38 cellular contexts compared by ENCODE assay signal in genomic region chr21:29176721-29177120, GRCh38. TPM values are rescaled to one million over a fixed set of nuclear protein-coding genes. Genes with fewer than 3 reads are reported as not detected.
DNase-seq lines count a peak whose midpoint lies in the region; ATAC-seq, FAIRE-seq and TF ChIP-seq lines count a peak whose summit lies in the region.
"Had no signal": no experiment of that assay in that cellular context is flagged by ENCODE, and none has a peak within 500 bp of the region (broad histone marks: within the 10 kb centered on the region; RNA-seq: fewer than 3 reads in every experiment).

No MANE protein-coding gene starts in this region.

- peak; percentile 42 for ATAC-seq in GM19397 (IDR thresholded peaks at IDR 0.05; ENCODE audit: unreplicated experiment)
- ATAC-seq in GM12878 = peak; percentile 36
- peak; percentile 53 for ATAC-seq in stimulated activated memory B cell treated with anti-CD40 and anti-IgM and Interleukin-4, amounts not matched to agents 10 μg/mL and 1 μg/mL and 100 μg/mL, for 72 hours
- ATAC-seq in HG02852 (IDR thresholded peaks at IDR 0.05; ENCODE audit: unreplicated experiment) = no peak
- ATAC-seq: K562; left lung; PC-3; right cardiac atrium; stimulated activated naive CD8-positive, alpha-beta T cell treated with anti-CD3 and anti-CD28 coated beads, Interleukin-15, amount 100 ng/mL, for 72 hours; T-helper 17 cell had no signal

- no peaks in the 10 kb centered on the region for H3K27me3 ChIP-seq in GM12878 (replicated peaks in 1 of 2; ENCODE audit: control insufficient read depth in 2 of 2, insufficient read depth in 2 of 2, low read length in 1 of 2)
- H3K27me3 ChIP-seq: esophagus muscularis mucosa, left lung, MG63, neutrophil had no signal

- H3K27me3 Mint-ChIP-seq in stimulated activated memory B cell treated with anti-CD40 and anti-IgM and Interleukin-4, amounts not matched to agents 10 μg/mL and 1 μg/mL and 100 μg/mL, for 72 hours = no peaks in the 10 kb centered on the region
- H3K27me3 Mint-ChIP-seq: activated CD4-positive, alpha-beta memory T cell treated with anti-CD3 and anti-CD28 coated beads for 36 hours; CD4-positive, alpha-beta T cell; naive B cell; stimulated activated naive CD8-positive, alpha-beta T cell treated with anti-CD3 and anti-CD28 coated beads, Interleukin-15, amount 100 ng/mL, for 72 hours; T-helper 17 cell had no signal

- RAD21 ChIA-PET in GM12878 (lab: Charles Lee; ENCODE audit: unreplicated experiment) = interaction anchor here (1.4 to 1.6 kb wide), 2 partner anchors 13 to 195 kb away, joined by 4 to 5 read pairs; no protein-coding TSS in a partner anchor

- no peak overlapping the region for H3K4me2 ChIP-seq in GM12878 (ENCODE audit: control insufficient read depth, insufficient read depth)

- H3K36me3 ChIP-seq in GM12878 (ENCODE audit: control insufficient read depth in 2 of 2, insufficient read depth in 2 of 2, low read length in 1 of 2) = no peaks in the 10 kb centered on the region
- H3K36me3 ChIP-seq: esophagus muscularis mucosa, left lung, MG63, neutrophil, thoracic aorta had no signal

- intact Hi-C loops in GM12878 (cut with micrococcal nuclease; ENCODE audit: unreplicated experiment) = no loop called here

- TF ChIP-seq EP300 in GM12878 (IDR thresholded peaks at IDR 0.05; ENCODE audit: borderline replicate concordance in 1 of 2, control insufficient read depth in 1 of 2, low read depth in 2 of 2, low read length in 2 of 2) = no peak

- H3K4me1 ChIP-seq in GM12878 (ENCODE audit: control insufficient read depth, insufficient read depth, low read length) = peaks cover 8% of the 10 kb centered on the region

- POLR2A ChIA-PET in GM12878 (lab: Charles Lee) = interaction anchor here (0.6 to 1.1 kb wide), 3 partner anchors 59 to 293 kb away, joined by 3 to 4 read pairs (median 4); no protein-coding TSS in a partner anchor

- CTCF ChIA-PET in GM12878 (lab: Yijun Ruan, JAX) = interaction anchor here (0.5 to 1.5 kb wide), 6 partner anchors 10 to 674 kb away, joined by 3 to 5 read pairs (median 3); no protein-coding TSS in a partner anchor

- H3K4me3 Mint-ChIP-seq in stimulated activated memory B cell treated with anti-CD40 and anti-IgM and Interleukin-4, amounts not matched to agents 10 μg/mL and 1 μg/mL and 100 μg/mL, for 72 hours = no peak overlapping the region
- H3K4me3 Mint-ChIP-seq: activated CD4-positive, alpha-beta memory T cell treated with anti-CD3 and anti-CD28 coated beads for 36 hours; activated naive CD4-positive, alpha-beta T cell treated with anti-CD3 and anti-CD28 coated beads for 36 hours; activated T-helper 1 cell treated with anti-CD3 and anti-CD28 coated beads, Interleukin-12 subunit alpha, Interleukin-12 subunit beta, Interleukin-2, Interleukin-4 antibody, amounts not matched to agents 30 ng/mL and 10 ng/mL and 1 ng/mL, durations not matched to agents 14 hours and 24 hours and 36 hours; CD4-positive, alpha-beta T cell; mesothelial cell of epicardium; stimulated activated naive CD8-positive, alpha-beta T cell treated with anti-CD3 and anti-CD28 coated beads, Interleukin-15, amount 100 ng/mL, for 72 hours; T-helper 17 cell had no signal

- H3K9me3 ChIP-seq in GM12878 (replicated peaks; ENCODE audit: control insufficient read depth, insufficient read depth, low read length) = no peaks in the 10 kb centered on the region
- H3K9me3 ChIP-seq: esophagus muscularis mucosa, left lung, MG63, neutrophil, thoracic aorta had no signal

- H3K27ac Mint-ChIP-seq in stimulated activated memory B cell treated with anti-CD40 and anti-IgM and Interleukin-4, amounts not matched to agents 10 μg/mL and 1 μg/mL and 100 μg/mL, for 72 hours = peak overlapping the region; percentile 85
- H3K27ac Mint-ChIP-seq: activated CD4-positive, alpha-beta memory T cell treated with anti-CD3 and anti-CD28 coated beads for 36 hours; activated naive CD4-positive, alpha-beta T cell treated with anti-CD3 and anti-CD28 coated beads for 36 hours; activated T-helper 1 cell treated with anti-CD3 and anti-CD28 coated beads, Interleukin-12 subunit alpha, Interleukin-12 subunit beta, Interleukin-2, Interleukin-4 antibody, amounts not matched to agents 30 ng/mL and 10 ng/mL and 1 ng/mL, durations not matched to agents 14 hours and 24 hours and 36 hours; CD4-positive, alpha-beta T cell; mesothelial cell of epicardium; stimulated activated naive CD8-positive, alpha-beta T cell treated with anti-CD3 and anti-CD28 coated beads, Interleukin-15, amount 100 ng/mL, for 72 hours; T-helper 17 cell had no signal

- peak overlapping the region; percentile 82 for H3K27ac ChIP-seq in C4-2B
- no peak overlapping the region; the same call in 1 of the 2 replicates for H3K27ac ChIP-seq in GM12878 (ENCODE audit: control insufficient read depth, insufficient read depth)
- H3K27ac ChIP-seq: esophagus muscularis mucosa, left lung, neutrophil, SK-N-MC had no signal

- H3K4me3 ChIP-seq in GM12878 = no peak overlapping the region
- H3K4me3 ChIP-seq: esophagus muscularis mucosa, K562, left lung, MG63, SK-N-MC, thoracic aorta had no signal

- no peak for TF ChIP-seq POLR2A in GM12878 (IDR thresholded peaks at IDR 0.05; ENCODE audit: low read depth, low read length)

- DNase-seq in GM12878 (ENCODE audit: low read depth, low spot score) = no peak
- no peak for DNase-seq in NAMALWA (ENCODE audit: low spot score)
- DNase-seq in SKM-1 (lab: John Stamatoyannopoulos, UW; ENCODE audit: unreplicated experiment) = no peak
- DNase-seq: activated CD4-positive, alpha-beta memory T cell treated with anti-CD3 and anti-CD28 coated beads for 36 hours; activated CD4-positive, alpha-beta T cell treated with anti-CD3 and anti-CD28 coated beads for 1 hour; activated naive CD4-positive, alpha-beta T cell treated with anti-CD3 and anti-CD28 coated beads for 36 hours; CD4-positive, alpha-beta T cell; EL; foreskin fibroblast; HCEC 1CT; left lung; MG63; naive B cell; NCI-H1436; NCI-H2081; NCI-H526 treated with DMSO at 0.1 percent for 48 hours; NK-92 treated with Interleukin-12 subunit alpha and Interleukin-12 subunit beta, amount 100 ng/mL, for 24 hours; PC-3; posterior cingulate gyrus; right cardiac atrium; stimulated activated CD8-positive, alpha-beta memory T cell treated with anti-CD3 and anti-CD28 coated beads, Interleukin-4, amount 100 ng/mL, for 48 hours; stimulated activated naive CD8-positive, alpha-beta T cell treated with anti-CD3 and anti-CD28 coated beads, Interleukin-15, amount 100 ng/mL, for 72 hours; T-helper 17 cell had no signal

- no peak overlapping the region for H3K9ac ChIP-seq in GM12878 (ENCODE audit: control insufficient read depth, insufficient read depth, low read length)

- no peak for TF ChIP-seq RAD21 in GM12878 (IDR thresholded peaks at IDR 0.05; ENCODE audit: insufficient read depth, low read depth, low read length)

- peaks cover 25% of the 10 kb centered on the region for H3K4me1 Mint-ChIP-seq in stimulated activated memory B cell treated with anti-CD40 and anti-IgM and Interleukin-4, amounts not matched to agents 10 μg/mL and 1 μg/mL and 100 μg/mL, for 72 hours

- no TSS peak for BruUV-seq in GM12878 (replicated peaks; lab: Mats Ljungman, UMichigan)

- TF ChIP-seq CTCF in C4-2B (conservative IDR thresholded peaks at IDR 0.05) (no peak), GM12878 (IDR thresholded peaks at IDR 0.05 in 2 of 3, conservative IDR thresholded peaks at IDR 0.05 in 1 of 3; ENCODE audit: control insufficient read depth in 2 of 3, extremely low read depth in 1 of 3, insufficient read depth in 1 of 3, low read depth in 3 of 3, low read length in 3 of 3) (no peak)

- H4K20me1 ChIP-seq in GM12878 (ENCODE audit: control insufficient read depth, insufficient read depth) = no peaks in the 10 kb centered on the region

- no peaks in the 10 kb centered on the region for H3K9me3 Mint-ChIP-seq in stimulated activated memory B cell treated with anti-CD40 and anti-IgM and Interleukin-4, amounts not matched to agents 10 μg/mL and 1 μg/mL and 100 μg/mL, for 72 hours
- H3K9me3 Mint-ChIP-seq: activated CD4-positive, alpha-beta memory T cell treated with anti-CD3 and anti-CD28 coated beads for 36 hours; activated naive CD4-positive, alpha-beta T cell treated with anti-CD3 and anti-CD28 coated beads for 36 hours; activated T-helper 1 cell treated with anti-CD3 and anti-CD28 coated beads, Interleukin-12 subunit alpha, Interleukin-12 subunit beta, Interleukin-2, Interleukin-4 antibody, amounts not matched to agents 30 ng/mL and 10 ng/mL and 1 ng/mL, durations not matched to agents 14 hours and 24 hours and 36 hours; CD4-positive, alpha-beta T cell; mesothelial cell of epicardium; naive B cell; stimulated activated naive CD8-positive, alpha-beta T cell treated with anti-CD3 and anti-CD28 coated beads, Interleukin-15, amount 100 ng/mL, for 72 hours had no signal

- SMC1A ChIA-PET in GM12878 (lab: Charles Lee; ENCODE audit: uncharacterized antibody, unreplicated experiment) = interaction anchor here (0.6 to 2.5 kb wide), 6 partner anchors 9 to 157 kb away, joined by 3 to 9 read pairs (median 3); no protein-coding TSS in a partner anchor

- H2AFZ ChIP-seq in GM12878 (ENCODE audit: control insufficient read depth, low read depth, low read length) = no peak overlapping the region

- no peak for FAIRE-seq in GM12878 (lab: Jason Lieb, UNC)
- FAIRE-seq: D721Med, endometrium, islet of Langerhans, K562, TTC549 had no signal

- peaks cover 12% of the 10 kb centered on the region for H3K36me3 Mint-ChIP-seq in stimulated activated memory B cell treated with anti-CD40 and anti-IgM and Interleukin-4, amounts not matched to agents 10 μg/mL and 1 μg/mL and 100 μg/mL, for 72 hours
- H3K36me3 Mint-ChIP-seq: activated CD4-positive, alpha-beta memory T cell treated with anti-CD3 and anti-CD28 coated beads for 36 hours; mesothelial cell of epicardium; naive B cell had no signal

- in situ Hi-C loops in GM12878 (cut with MboI) = no loop called here

- 0% methylated on average over 1 of the region's 1 CpG for WGBS in GM12878 (ENCODE audit: insufficient coverage, insufficient replicate concordance, low lambda C conversion rate, missing lambda C conversion rate)

- no peaks in the 10 kb centered on the region for H3K79me2 ChIP-seq in GM12878 (ENCODE audit: control insufficient read depth, insufficient read depth, low read length)

RNA-seq across cellular contexts. Expression of gene MAP3K7CL, which starts 46.3 kb away (rescaled TPM):
- 50.2 and 57.6 TPM in 2 replicates for total RNA-seq in GM12878 (2013; cell fraction: nucleolus; rRNA removed)
- total RNA-seq in GM12878 (2014; rRNA removed) (5.6 TPM in 2 replicates), GM12878 (2014; rRNA removed; fragmentation: Illumina TruSeq; extraction: Trizol) (5.5 and 5.8 TPM in 2 replicates), GM12878 (2021) (6.2 and 7.7 TPM in 2 replicates)
- 6.5 TPM for polyA plus RNA-seq in GM12878 (2011; ENCODE audit: low read depth)
- polyA plus RNA-seq in GM12878 (2011; rRNA removed) (13.3 and 14.2 TPM in 2 replicates), GM12878 (2014; fragmentation: Illumina TruSeq; extraction: Trizol) (7.3 and 7.4 TPM in 2 replicates), GM12878 (2014; fragmentation: Nextera tagmentation; extraction: Ambion mirVana) (10 to 100 TPM; 13.1 to 19.7 TPM), GM12878 (2014; rRNA removed) (3.2 and 4.2 TPM in 2 replicates), GM12878 (2016; fragmentation: Nextera tagmentation; extraction: Ambion mirVana) (1 to 10 TPM; 4.2 to 5.8 TPM)
- polyA plus RNA-seq in GM12878 (2011; cell fraction: cytosol; rRNA removed) = 10.4 and 11.7 TPM in 2 replicates
- polyA plus RNA-seq in GM12878 (2011; cell fraction: nucleus; rRNA removed) = 21.8 and 26.7 TPM in 2 replicates
- polyA plus RNA-seq in GM12878 (2012) = 7.1 and 8.8 TPM in 2 replicates
- 15.2 and 16.9 TPM in 2 replicates for polyA minus RNA-seq in GM12878 (2011; rRNA and poly(A)+ RNA removed)
- polyA minus RNA-seq in GM12878 (2011; cell fraction: cytosol; rRNA and poly(A)+ RNA removed) = 2.9 and 6.9 TPM in 2 replicates
- polyA minus RNA-seq in GM12878 (2011; cell fraction: nucleus; rRNA and poly(A)+ RNA removed) = 16.3 and 29.5 TPM in 2 replicates
